8 cellular contexts compared by ENCODE assay signal in genomic region chr19:43780706-43781525, GRCh38. TPM values are rescaled to one million over a fixed set of nuclear protein-coding genes. Genes with fewer than 3 reads are reported as not detected.
DNase-seq lines count a peak whose midpoint lies in the region; ATAC-seq and TF ChIP-seq lines count a peak whose summit lies in the region.

TSS of gene KCNN4 (minus strand) at chr19:43780973. CDS start at chr19:43780861, 112 bp downstream.

- DNase-seq in AG08395 (ENCODE audit: low spot score), result peak; percentile 47
- DNase-seq in activated naive CD4-positive, alpha-beta T cell treated with anti-CD3 and anti-CD28 coated beads for 36 hours, result peak; percentile 90
- DNase-seq in lower lobe of right lung, result no peak
- DNase-seq in stromal cell of bone marrow (ENCODE audit: low read depth), result peak; percentile 62
- DNase-seq in HT-29 (ENCODE audit: low spot score), result no peak
- DNase-seq in MM.1S, result no peak

- H3K9me3 ChIP-seq in lower lobe of right lung, result no peaks in the 10 kb centered on the region
- no peaks in the 10 kb centered on the region for H3K9me3 ChIP-seq in MM.1S (replicated peaks; ENCODE audit: insufficient read depth, low read length)

- H3K9me2 ChIP-seq in MM.1S (replicated peaks; ENCODE audit: insufficient read depth, low read length), result no peaks in the 10 kb centered on the region

- H3K4me3 Mint-ChIP-seq in activated naive CD4-positive, alpha-beta T cell treated with anti-CD3 and anti-CD28 coated beads for 36 hours, result peak within 1 kb of the TSS; percentile 76

- no peaks in the 10 kb centered on the region for H4K20me1 ChIP-seq in MM.1S (ENCODE audit: insufficient read depth, low read length)

- 0 out of 2 replicates have a peak, but pooled peaks cover 7% of the 10 kb centered on the region for H3F3A ChIP-seq in MM.1S (ENCODE audit: insufficient read depth, low read length)

- H3K27ac Mint-ChIP-seq in activated naive CD4-positive, alpha-beta T cell treated with anti-CD3 and anti-CD28 coated beads for 36 hours, result peak within 1 kb of the TSS; percentile 94

- no peak within 1 kb of the TSS for H3K27ac ChIP-seq in lower lobe of right lung
- H3K27ac ChIP-seq in MM.1S (ENCODE audit: low read length), result no peak within 1 kb of the TSS

- H3K4me3 ChIP-seq in lower lobe of right lung, result peak within 1 kb of the TSS; percentile 36
- no peak within 1 kb of the TSS for H3K4me3 ChIP-seq in MM.1S (ENCODE audit: low read length)

- H3K27me3 Mint-ChIP-seq in activated naive CD4-positive, alpha-beta T cell treated with anti-CD3 and anti-CD28 coated beads for 36 hours (ENCODE audit: low read depth), result no peaks in the 10 kb centered on the region

- no peak within 1 kb of the TSS for H3K4me2 ChIP-seq in MM.1S (ENCODE audit: low read depth, low read length)

- CTCF ChIA-PET in activated naive CD4-positive, alpha-beta T cell treated with anti-CD3 and anti-CD28 coated beads for 36 hours (lab: Charles Lee), result interaction anchor here (1.4 to 7.7 kb wide), 4 partner anchors 15 to 35 kb away, joined by 4 to 113 read pairs (median 10); no protein-coding TSS in a partner anchor

- no peaks in the 10 kb centered on the region for H3K79me2 ChIP-seq in MM.1S (ENCODE audit: low read length)

- no peaks in the 10 kb centered on the region for H3K9me3 Mint-ChIP-seq in activated naive CD4-positive, alpha-beta T cell treated with anti-CD3 and anti-CD28 coated beads for 36 hours

- ATAC-seq in GM21529 (IDR thresholded peaks at IDR 0.05; ENCODE audit: unreplicated experiment), result peak; percentile 37
- peak; percentile 15 to 44 for ATAC-seq in lower lobe of right lung

- TF ChIP-seq CTCF in lower lobe of right lung (IDR thresholded peaks at IDR 0.05) (no peak), MM.1S (IDR thresholded peaks at IDR 0.05; ENCODE audit: low read length) (no peak)

- H2AFZ ChIP-seq in MM.1S (ENCODE audit: low read length), result no peak within 1 kb of the TSS

- no peaks in the 10 kb centered on the region for H3K36me3 ChIP-seq in lower lobe of right lung
- H3K36me3 ChIP-seq in MM.1S (replicated peaks; ENCODE audit: insufficient read depth, low read length), result no peaks in the 10 kb centered on the region

- H3K27me3 ChIP-seq in lower lobe of right lung (ENCODE audit: low read depth) (peaks cover 6% of the 10 kb centered on the region), MM.1S (replicated peaks; ENCODE audit: insufficient read depth, low read length) (no peaks in the 10 kb centered on the region)

- TF ChIP-seq POLR2A in Raji (IDR thresholded peaks at IDR 0.05; ENCODE audit: insufficient read depth, low read depth, low read length), result peak; percentile 63

- peaks cover 30% of the 10 kb centered on the region for H3K36me3 Mint-ChIP-seq in activated naive CD4-positive, alpha-beta T cell treated with anti-CD3 and anti-CD28 coated beads for 36 hours (ENCODE audit: low read depth)

- no peak within 1 kb of the TSS for H3K9ac ChIP-seq in MM.1S (ENCODE audit: low read length)

- intact Hi-C loops in activated naive CD4-positive, alpha-beta T cell treated with anti-CD3 and anti-CD28 coated beads for 36 hours (cut with micrococcal nuclease), result loop anchor here (1.0 to 10.0 kb wide), 7 partner anchors 16 to 316 kb away; partner anchors contain the start of genes ETHE1, LYPD3 and SMG9
- intact Hi-C loops in lower lobe of right lung (cut with DNase I), result no loop called here

- H3K4me1 Mint-ChIP-seq in activated naive CD4-positive, alpha-beta T cell treated with anti-CD3 and anti-CD28 coated beads for 36 hours (ENCODE audit: low read depth), result peaks cover 74% of the 10 kb centered on the region

- H3K4me1 ChIP-seq in lower lobe of right lung, result peaks cover 33% of the 10 kb centered on the region
- H3K4me1 ChIP-seq in MM.1S (ENCODE audit: low read length), result peaks cover 24% of the 10 kb centered on the region

RNA-seq across cellular contexts. Expression of gene KCNN4, which starts in this region (rescaled TPM):
- total RNA-seq in activated naive CD4-positive, alpha-beta T cell treated with anti-CD3 and anti-CD28 coated beads for 36 hours, result 10 to 100 TPM; 68.4 to 73.7 TPM
- 3.6 TPM for total RNA-seq in lower lobe of right lung
- total RNA-seq in HT-29 (2014; rRNA removed; shearing (Covaris generic)), result 0.44 TPM in 1 of 2 replicates, not detected in the other

Comparison
In these comparisons a context has a peak if more than half of its experiments do, and no peak if none do; other contexts are left out.
1. RNA of gene KCNN4 (total RNA-seq): 68.4 to 73.7 TPM in activated naive CD4-positive, alpha-beta T cell treated with anti-CD3 and anti-CD28 coated beads for 36 hours; 3.6 TPM in lower lobe of right lung (single experiment) and 0.44 TPM in HT-29; every median in the first group is over 10 times any median in the second.
2. DNase-seq: peak in AG08395 (single experiment), activated naive CD4-positive, alpha-beta T cell treated with anti-CD3 and anti-CD28 coated beads for 36 hours (single experiment) and stromal cell of bone marrow (single experiment); none in lower lobe of right lung (single experiment), HT-29 (single experiment) and MM.1S (single experiment).